Comparison of ENCODE assay signal across 1 cellular context in genomic region chr10:96820730-96821129, GRCh38.
TF ChIP-seq lines count a peak whose summit lies in the region.

No MANE protein-coding gene starts in this region.

TF ChIP-seq in GM12878, 131 proteins besides CTCF, POLR2A, EP300 and RAD21 (continued from another document):
- TF ChIP-seq ELK1 (IDR thresholded peaks at IDR 0.05; ENCODE audit: low read depth, low read length) (no peak), TCF7 (IDR thresholded peaks at IDR 0.05; ENCODE audit: borderline replicate concordance) (no peak), YBX1 (IDR thresholded peaks at IDR 0.05) (no peak), FOXM1 (IDR thresholded peaks at IDR 0.05; ENCODE audit: low read depth, low read length) (no peak), RB1 (IDR thresholded peaks at IDR 0.05; ENCODE audit: borderline replicate concordance) (no peak), HCFC1 (IDR thresholded peaks at IDR 0.05; ENCODE audit: low read length) (no peak), FOS (IDR thresholded peaks at IDR 0.05; ENCODE audit: borderline replicate concordance, extremely low read depth, insufficient read length) (no peak), TARDBP (IDR thresholded peaks at IDR 0.05; ENCODE audit: borderline replicate concordance) (no peak), SMARCA5 (IDR thresholded peaks at IDR 0.05) (no peak), SMAD5 (IDR thresholded peaks at IDR 0.05; ENCODE audit: low read depth) (no peak)
